22 cellular contexts compared by ENCODE assay signal in genomic region chr3:144549161-144549560, GRCh38.
DNase-seq lines count a peak whose midpoint lies in the region; TF ChIP-seq lines count a peak whose summit lies in the region.
"Had no signal": no experiment of that assay in that cellular context is flagged by ENCODE, and none has a peak within 500 bp of the region (broad histone marks: within the 10 kb centered on the region; RNA-seq: fewer than 3 reads in every experiment).

No MANE protein-coding gene starts in this region.

- CTCF ChIA-PET in activated CD4-positive, alpha-beta memory T cell treated with anti-CD3 and anti-CD28 coated beads for 36 hours (lab: Charles Lee): no interaction called here

- POLR2A ChIA-PET in activated CD4-positive, alpha-beta memory T cell treated with anti-CD3 and anti-CD28 coated beads for 36 hours (lab: Charles Lee): no interaction called here

- H3K27ac ChIP-seq in neural progenitor cell: peak overlapping the region; percentile 36
- H3K27ac ChIP-seq: brain microvascular endothelial cell, heart right ventricle, pancreas, PC-9, uterus had no signal

- no peak overlapping the region for H3K4me3 Mint-ChIP-seq in neural progenitor cell
- no peak overlapping the region for H3K4me3 Mint-ChIP-seq in activated CD4-positive, alpha-beta memory T cell treated with anti-CD3 and anti-CD28 coated beads for 36 hours
- H3K4me3 Mint-ChIP-seq: activated naive CD8-positive, alpha-beta T cell treated with anti-CD3 and anti-CD28 coated beads, Interleukin-2, amount 10 ng/mL, durations not matched to agents 7 days and 5 days; activated T-helper 17 cell treated with anti-CD3 and anti-CD28 coated beads, Interleukin-2, amount 50 U/mL, for 72 hours; naive thymus-derived CD4-positive, alpha-beta T cell; stimulated activated effector memory CD8-positive, alpha-beta T cell treated with anti-CD3 and anti-CD28 coated beads, Interleukin-12 subunit alpha, Interleukin-12 subunit beta, amount 100 ng/mL, for 72 hours had no signal

- DNase-seq in NCI-H146 (lab: John Stamatoyannopoulos, UW) (peak; percentile 10), NCI-H146 treated with DMSO at 0.1 percent for 48 hours (lab: John Stamatoyannopoulos, UW; ENCODE audit: unreplicated experiment) (no peak), NCI-H69 (lab: John Stamatoyannopoulos, UW) (peak; percentile 26), foreskin fibroblast (peak; percentile 5 to 33), neural progenitor cell (ENCODE audit: low spot score) (peak; percentile 58), NCI-H1417 treated with DMSO at 0.1 percent for 48 hours (lab: John Stamatoyannopoulos, UW) (no peak), globus pallidus (ENCODE audit: low spot score) (no peak)
- no peak for DNase-seq in activated CD4-positive, alpha-beta memory T cell treated with anti-CD3 and anti-CD28 coated beads for 36 hours
- DNase-seq: activated CD4-positive, alpha-beta T cell treated with anti-CD3 and anti-CD28 coated beads for 48 hours; activated naive CD8-positive, alpha-beta T cell treated with anti-CD3 and anti-CD28 coated beads, Interleukin-2, amount 10 ng/mL, durations not matched to agents 7 days and 5 days; BE2C; brain microvascular endothelial cell; heart right ventricle; naive thymus-derived CD4-positive, alpha-beta T cell; NCI-H2029 treated with DMSO at 0.1 percent for 48 hours; NCI-H526 treated with DMSO at 0.1 percent for 48 hours; pancreas; PC-9; T-helper 1 cell; uterus had no signal

- H3K4me3 ChIP-seq in foreskin fibroblast (ENCODE audit: low read depth in 1 of 2, low read length in 2 of 2) (no peak overlapping the region), neural progenitor cell (no peak overlapping the region)
- H3K4me3 ChIP-seq: heart right ventricle, pancreas, PC-9, uterus had no signal

- no peaks in the 10 kb centered on the region for H3K27me3 Mint-ChIP-seq in neural progenitor cell (ENCODE audit: insufficient read depth, low read depth)
- no peaks in the 10 kb centered on the region for H3K27me3 Mint-ChIP-seq in activated CD4-positive, alpha-beta memory T cell treated with anti-CD3 and anti-CD28 coated beads for 36 hours
- H3K27me3 Mint-ChIP-seq: activated naive CD8-positive, alpha-beta T cell treated with anti-CD3 and anti-CD28 coated beads, Interleukin-2, amount 10 ng/mL, durations not matched to agents 7 days and 5 days; activated T-helper 17 cell treated with anti-CD3 and anti-CD28 coated beads, Interleukin-2, amount 50 U/mL, for 72 hours; naive thymus-derived CD4-positive, alpha-beta T cell had no signal

- intact Hi-C loops in activated CD4-positive, alpha-beta memory T cell treated with anti-CD3 and anti-CD28 coated beads for 36 hours (cut with micrococcal nuclease): no loop called here

- peaks cover 37% of the 10 kb centered on the region for H3K4me1 ChIP-seq in neural progenitor cell
- H3K4me1 ChIP-seq: BE2C, heart right ventricle, pancreas, uterus had no signal

- no peaks in the 10 kb centered on the region for H3K36me3 ChIP-seq in neural progenitor cell
- H3K36me3 ChIP-seq: BE2C, brain microvascular endothelial cell, heart right ventricle, pancreas, uterus had no signal

- no peak overlapping the region for H2AFZ ChIP-seq in neural progenitor cell (replicated peaks)
- H2AFZ ChIP-seq: PC-9 had no signal

- H3K27ac Mint-ChIP-seq in neural progenitor cell: no peak overlapping the region
- no peak overlapping the region for H3K27ac Mint-ChIP-seq in activated CD4-positive, alpha-beta memory T cell treated with anti-CD3 and anti-CD28 coated beads for 36 hours
- H3K27ac Mint-ChIP-seq: activated naive CD8-positive, alpha-beta T cell treated with anti-CD3 and anti-CD28 coated beads, Interleukin-2, amount 10 ng/mL, durations not matched to agents 7 days and 5 days; activated T-helper 17 cell treated with anti-CD3 and anti-CD28 coated beads, Interleukin-2, amount 50 U/mL, for 72 hours; naive thymus-derived CD4-positive, alpha-beta T cell; stimulated activated effector memory CD8-positive, alpha-beta T cell treated with anti-CD3 and anti-CD28 coated beads, Interleukin-12 subunit alpha, Interleukin-12 subunit beta, amount 100 ng/mL, for 72 hours had no signal

- H4K20me1 ChIP-seq in neural progenitor cell (ENCODE audit: low read depth): no peaks in the 10 kb centered on the region

- peak overlapping the region; percentile 45 for H3K4me2 ChIP-seq in neural progenitor cell
- H3K4me2 ChIP-seq: PC-9 had no signal

- H3K36me3 Mint-ChIP-seq in neural progenitor cell: no peaks in the 10 kb centered on the region
- H3K36me3 Mint-ChIP-seq in activated CD4-positive, alpha-beta memory T cell treated with anti-CD3 and anti-CD28 coated beads for 36 hours: no peaks in the 10 kb centered on the region
- H3K36me3 Mint-ChIP-seq: activated naive CD8-positive, alpha-beta T cell treated with anti-CD3 and anti-CD28 coated beads, Interleukin-2, amount 10 ng/mL, durations not matched to agents 7 days and 5 days; naive thymus-derived CD4-positive, alpha-beta T cell; stimulated activated effector memory CD8-positive, alpha-beta T cell treated with anti-CD3 and anti-CD28 coated beads, Interleukin-12 subunit alpha, Interleukin-12 subunit beta, amount 100 ng/mL, for 72 hours had no signal

- H3F3A ChIP-seq in neural progenitor cell (ENCODE audit: low read depth): no peaks in the 10 kb centered on the region

- no peak for TF ChIP-seq CTCF in foreskin fibroblast (IDR thresholded peaks at IDR 0.05; ENCODE audit: low read depth, low read length)
- no peak for TF ChIP-seq CTCF in neural progenitor cell (IDR thresholded peaks at IDR 0.05)

- H3K4me1 Mint-ChIP-seq in neural progenitor cell: peaks cover 22% of the 10 kb centered on the region
- H3K4me1 Mint-ChIP-seq in activated CD4-positive, alpha-beta memory T cell treated with anti-CD3 and anti-CD28 coated beads for 36 hours (ENCODE audit: low read depth): no peaks in the 10 kb centered on the region
- H3K4me1 Mint-ChIP-seq: activated naive CD8-positive, alpha-beta T cell treated with anti-CD3 and anti-CD28 coated beads, Interleukin-2, amount 10 ng/mL, durations not matched to agents 7 days and 5 days; activated T-helper 17 cell treated with anti-CD3 and anti-CD28 coated beads, Interleukin-2, amount 50 U/mL, for 72 hours; naive thymus-derived CD4-positive, alpha-beta T cell; stimulated activated effector memory CD8-positive, alpha-beta T cell treated with anti-CD3 and anti-CD28 coated beads, Interleukin-12 subunit alpha, Interleukin-12 subunit beta, amount 100 ng/mL, for 72 hours had no signal

- no peak overlapping the region for H3K9ac ChIP-seq in neural progenitor cell

- no peaks in the 10 kb centered on the region for H3K27me3 ChIP-seq in neural progenitor cell
- H3K27me3 ChIP-seq: BE2C, brain microvascular endothelial cell, heart right ventricle, pancreas, uterus had no signal

- H3K79me2 ChIP-seq in neural progenitor cell (ENCODE audit: low read depth): no peaks in the 10 kb centered on the region

- H3K9me3 Mint-ChIP-seq in neural progenitor cell: no peaks in the 10 kb centered on the region
- H3K9me3 Mint-ChIP-seq in activated CD4-positive, alpha-beta memory T cell treated with anti-CD3 and anti-CD28 coated beads for 36 hours: no peaks in the 10 kb centered on the region
- H3K9me3 Mint-ChIP-seq: activated naive CD8-positive, alpha-beta T cell treated with anti-CD3 and anti-CD28 coated beads, Interleukin-2, amount 10 ng/mL, durations not matched to agents 7 days and 5 days; activated T-helper 17 cell treated with anti-CD3 and anti-CD28 coated beads, Interleukin-2, amount 50 U/mL, for 72 hours; stimulated activated effector memory CD8-positive, alpha-beta T cell treated with anti-CD3 and anti-CD28 coated beads, Interleukin-12 subunit alpha, Interleukin-12 subunit beta, amount 100 ng/mL, for 72 hours had no signal

- no peaks in the 10 kb centered on the region for H3K9me3 ChIP-seq in neural progenitor cell (ENCODE audit: low read depth)
- H3K9me3 ChIP-seq: BE2C, heart right ventricle, pancreas, uterus had no signal

Comparison
In these comparisons a context has a peak if more than half of its experiments do, and no peak if none do; other contexts are left out.
1. DNase-seq: peak in NCI-H146 (single experiment), NCI-H69 (single experiment), foreskin fibroblast (2 of 2) and neural progenitor cell (single experiment); none in NCI-H146 treated with DMSO at 0.1 percent for 48 hours (single experiment), activated CD4-positive, alpha-beta memory T cell treated with anti-CD3 and anti-CD28 coated beads for 36 hours (single experiment), NCI-H1417 treated with DMSO at 0.1 percent for 48 hours (single experiment) and globus pallidus (single experiment).